In genomic region chr5:67203701-67204074, GRCh38 we compare ENCODE assay signal across 19 cellular contexts. TPM values are rescaled to one million over a fixed set of nuclear protein-coding genes. Genes with fewer than 3 reads are reported as not detected.
DNase-seq lines count a peak whose midpoint lies in the region; ATAC-seq and TF ChIP-seq lines count a peak whose summit lies in the region.
"Had no signal": no experiment of that assay in that cellular context is flagged by ENCODE, and none has a peak within 500 bp of the region (broad histone marks: within the 10 kb centered on the region; RNA-seq: fewer than 3 reads in every experiment).

No MANE protein-coding gene starts in this region.

- peaks cover 79% of the 10 kb centered on the region for H3K4me1 Mint-ChIP-seq in T-helper 2 cell treated with Interferon-gamma antibody and Interleukin-4, amounts not matched to agents 5 μg/mL and 100 μg/mL, for 36 hours (ENCODE audit: low read depth)
- no peaks in the 10 kb centered on the region for H3K4me1 Mint-ChIP-seq in chondrocyte (ENCODE audit: low read depth)

- H3K27ac Mint-ChIP-seq in T-helper 2 cell treated with Interferon-gamma antibody and Interleukin-4, amounts not matched to agents 5 μg/mL and 100 μg/mL, for 36 hours = peak overlapping the region; percentile 62
- no peak overlapping the region for H3K27ac Mint-ChIP-seq in chondrocyte (ENCODE audit: unreplicated experiment)

- peak overlapping the region; percentile 92; the same call in 1 of the 2 replicates for H2AFZ ChIP-seq in OCI-LY7 (ENCODE audit: low read length)

- peaks cover 33% of the 10 kb centered on the region for H3K36me3 Mint-ChIP-seq in T-helper 2 cell treated with Interferon-gamma antibody and Interleukin-4, amounts not matched to agents 5 μg/mL and 100 μg/mL, for 36 hours (ENCODE audit: low read depth)
- H3K36me3 Mint-ChIP-seq in chondrocyte (ENCODE audit: low read depth) = no peaks in the 10 kb centered on the region

- no peaks in the 10 kb centered on the region for H3K9me3 ChIP-seq in DOHH2 (ENCODE audit: control insufficient read depth, insufficient read depth, low read length)
- H3K9me3 ChIP-seq in OCI-LY7 (ENCODE audit: low read length) = peaks cover 9% of the 10 kb centered on the region; the same call in 1 of the 2 replicates
- H3K9me3 ChIP-seq: suprapubic skin had no signal

- TF ChIP-seq CTCF in DOHH2 (IDR thresholded peaks at IDR 0.05; ENCODE audit: low read depth, low read length, poor library complexity, severe bottlenecking) = no peak
- TF ChIP-seq CTCF in OCI-LY7 (conservative IDR thresholded peaks at IDR 0.05; ENCODE audit: low read length) = no peak
- TF ChIP-seq CTCF in chondrocyte (IDR thresholded peaks at IDR 0.05) = no peak

- H3K27me3 Mint-ChIP-seq in T-helper 2 cell treated with Interferon-gamma antibody and Interleukin-4, amounts not matched to agents 5 μg/mL and 100 μg/mL, for 36 hours (ENCODE audit: low read depth) = no peaks in the 10 kb centered on the region
- no peaks in the 10 kb centered on the region for H3K27me3 Mint-ChIP-seq in chondrocyte (ENCODE audit: low read depth)

- H3F3A ChIP-seq in DOHH2 (ENCODE audit: control insufficient read depth, insufficient read depth) = peaks cover 74% of the 10 kb centered on the region

- peaks cover 3% of the 10 kb centered on the region for H3K79me2 ChIP-seq in DOHH2 (ENCODE audit: control insufficient read depth, low read length)
- no peaks in the 10 kb centered on the region for H3K79me2 ChIP-seq in OCI-LY7 (ENCODE audit: insufficient read depth, low read depth, low read length)

- no peak for DNase-seq in T-helper 2 cell treated with Interferon-gamma antibody and Interleukin-4, amounts not matched to agents 5 μg/mL and 100 μg/mL, for 36 hours (ENCODE audit: low spot score)
- no peak for DNase-seq in T-helper 2 cell
- no peak for DNase-seq in OCI-LY7 (ENCODE audit: low spot score)
- peak; percentile 28 for DNase-seq in kidney tubule cell (ENCODE audit: low spot score)
- DNase-seq in dedifferentiated amniotic fluid mesenchymal stem cell (ENCODE audit: extremely low spot score) = no peak
- DNase-seq in left colon = no peak
- no peak for DNase-seq in chondrocyte (ENCODE audit: low spot score)
- DNase-seq: 8988T; activated CD4-positive, alpha-beta T cell treated with anti-CD3 and anti-CD28 coated beads for 1 hour; activated gamma-delta T cell; brain microvascular endothelial cell; hypothalamus; NCI-H2029 treated with DMSO at 0.1 percent for 48 hours; NCI-H526; SW 1271 had no signal

- intact Hi-C loops in OCI-LY7 (cut with micrococcal nuclease; ENCODE audit: unreplicated experiment) = loop anchor here (10.0 kb wide), 2 partner anchors 1059 to 1279 kb away; partner anchors contain the start of genes ERBIN and SREK1
- intact Hi-C loops in left colon (cut with DNase I, micrococcal nuclease) = no loop called here

- H3K27ac ChIP-seq in DOHH2 (ENCODE audit: low read depth, low read length) = peak overlapping the region; percentile 98
- H3K27ac ChIP-seq in OCI-LY7 (ENCODE audit: low read depth, low read length, poor library complexity, severe bottlenecking) = peak overlapping the region; percentile 90
- H3K27ac ChIP-seq: brain microvascular endothelial cell, suprapubic skin had no signal

- H3K9me3 Mint-ChIP-seq in T-helper 2 cell treated with Interferon-gamma antibody and Interleukin-4, amounts not matched to agents 5 μg/mL and 100 μg/mL, for 36 hours = peaks cover 24% of the 10 kb centered on the region
- peaks cover 6% of the 10 kb centered on the region for H3K9me3 Mint-ChIP-seq in chondrocyte (ENCODE audit: low read depth)

- no peaks in the 10 kb centered on the region for H3K27me3 ChIP-seq in DOHH2 (ENCODE audit: control insufficient read depth, low read length)
- H3K27me3 ChIP-seq: brain microvascular endothelial cell, suprapubic skin had no signal

- peaks cover 98% of the 10 kb centered on the region for H3K4me1 ChIP-seq in DOHH2 (ENCODE audit: control insufficient read depth, low read length)
- H3K4me1 ChIP-seq in OCI-LY7 (ENCODE audit: insufficient read depth, low read length, poor library complexity, severe bottlenecking) = peaks cover 98% of the 10 kb centered on the region

- H3K4me3 ChIP-seq in DOHH2 (ENCODE audit: low read length) (peak overlapping the region; percentile 63), OCI-LY7 (ENCODE audit: low read depth, low read length, poor library complexity, severe bottlenecking) (no peak overlapping the region)
- H3K4me3 ChIP-seq: suprapubic skin had no signal

- CTCF ChIA-PET in OCI-LY7 (lab: Charles Lee; ENCODE audit: unreplicated experiment) = no interaction called here

- peak overlapping the region; percentile 68 for H3K4me3 Mint-ChIP-seq in T-helper 2 cell treated with Interferon-gamma antibody and Interleukin-4, amounts not matched to agents 5 μg/mL and 100 μg/mL, for 36 hours
- no peak overlapping the region for H3K4me3 Mint-ChIP-seq in chondrocyte (ENCODE audit: unreplicated experiment)

- POLR2A ChIA-PET in OCI-LY7 (lab: Charles Lee) = interaction anchor here (1.0 to 1.3 kb wide), 2 partner anchors 36 to 41 kb away, joined by 3 to 4 read pairs; no protein-coding TSS in a partner anchor

- no TSS peak for BruUV-seq in OCI-LY7 (replicated peaks; lab: Mats Ljungman, UMichigan)

- H4K20me1 ChIP-seq in DOHH2 (ENCODE audit: control insufficient read depth, insufficient read depth, low read depth, low read length) (no peaks in the 10 kb centered on the region), OCI-LY7 (ENCODE audit: insufficient read depth, low read length) (no peaks in the 10 kb centered on the region)

- peak overlapping the region; percentile 80 for H3K4me2 ChIP-seq in DOHH2 (ENCODE audit: low read length)
- peak overlapping the region; percentile 71 for H3K4me2 ChIP-seq in OCI-LY7 (ENCODE audit: low read length)

- no peaks in the 10 kb centered on the region for H3K36me3 ChIP-seq in DOHH2 (ENCODE audit: control insufficient read depth, low read length)
- H3K36me3 ChIP-seq in OCI-LY7 (ENCODE audit: insufficient read depth, low read length) = peaks cover 3% of the 10 kb centered on the region; the same call in 1 of the 2 replicates
- H3K36me3 ChIP-seq: brain microvascular endothelial cell, suprapubic skin had no signal

- no peak for ATAC-seq in left colon

- H3K9me2 ChIP-seq in DOHH2 (replicated peaks; ENCODE audit: control insufficient read depth, low read length) = no peaks in the 10 kb centered on the region
- no peaks in the 10 kb centered on the region for H3K9me2 ChIP-seq in OCI-LY7 (ENCODE audit: insufficient read depth, low read length)

RNA-seq across cellular contexts. Expression of gene CD180, which starts 7.1 kb away (rescaled TPM):
- total RNA-seq in OCI-LY7 (2014; rRNA removed; shearing (Covaris generic)) = 11.1 and 14.4 TPM in 2 replicates
- total RNA-seq in OCI-LY7 (2022) (14.7 and 15.7 TPM in 2 replicates), left colon (1 to 10 TPM in 1 of 2 donors, under 1 TPM in 1; 0.34 to 2.0 TPM), chondrocyte (not detected in 3 replicates)
- total RNA-seq: LHCN-M2, pulmonary artery endothelial cell had no signal

Comparison
In these comparisons a context has a peak if more than half of its experiments do, and no peak if none do; other contexts are left out.
1. RNA of gene CD180, which starts 7.1 kb away (total RNA-seq): 11.1 to 15.7 TPM in OCI-LY7; 0.34 to 2.0 TPM in left colon and not detected in chondrocyte; every median in the first group is over 4 times any median in the second.